In genomic region chr5:58886315-58887207, GRCh38 we compare ENCODE assay signal across 8 cellular contexts.
DNase-seq lines count a peak whose midpoint lies in the region; ATAC-seq and TF ChIP-seq lines count a peak whose summit lies in the region.

No MANE protein-coding gene starts in this region.

- peak; percentile 72 for ATAC-seq in GM18519 (IDR thresholded peaks at IDR 0.05; ENCODE audit: low FRiP score, unreplicated experiment)
- ATAC-seq in HG02981 (IDR thresholded peaks at IDR 0.05; ENCODE audit: unreplicated experiment), result peak; percentile 66
- ATAC-seq in left lung, result peak; percentile 89

- CTCF ChIA-PET in AG04450 (lab: Charles Lee), result interaction anchor here (0.5 to 4.1 kb wide), 101 partner anchors 10 to 869 kb away, joined by 3 to 125 read pairs (median 4); no protein-coding TSS in a partner anchor

- TF ChIP-seq CTCF in AG04450 (IDR thresholded peaks at IDR 0.05; ENCODE audit: low read depth, low read length), result peak; percentile 93
- peak; percentile 75 to 91 for TF ChIP-seq CTCF in left lung (IDR thresholded peaks at IDR 0.05)

- peak; percentile 37 for DNase-seq in AG04450 (ENCODE audit: low read depth, low spot score)
- DNase-seq in NCI-H2196 (lab: John Stamatoyannopoulos, UW; ENCODE audit: unreplicated experiment), result peak; percentile 44
- DNase-seq in activated CD4-positive, CD25-positive, alpha-beta regulatory T cell treated with anti-CD3 and anti-CD28 coated beads, Interleukin-2, amount 50 U/mL, for 72 hours, result peak; percentile 59
- peak; percentile 67 for DNase-seq in cerebellar cortex (ENCODE audit: low spot score)
- DNase-seq in left lung, result peak; percentile 55 to 84
- peak; percentile 49 to 59 for DNase-seq in stimulated activated CD4-positive, alpha-beta T cell treated with anti-CD3 and anti-CD28 coated beads, Interleukin-4, amount 100 ng/mL, for 48 hours (ENCODE audit: low read depth in 2 of 2)

- no peak overlapping the region for H3K4me3 ChIP-seq in AG04450 (ENCODE audit: low read depth, low read length)
- H3K4me3 ChIP-seq in left lung, result no peak overlapping the region

- H3K27ac ChIP-seq in AG04450 (ENCODE audit: low read depth, low read length) (no peak overlapping the region), left lung (peak overlapping the region in 1 of 2 donors; percentile 78)

- intact Hi-C loops in left lung (cut with DNase I), result loop anchor here in 1 of 2 donors (10.0 kb wide), 2 partner anchors 118 to 288 kb away; no protein-coding TSS in a partner anchor

- no peaks in the 10 kb centered on the region for H3K36me3 ChIP-seq in left lung

- H3K9me3 ChIP-seq in AG04450 (ENCODE audit: control insufficient read depth, insufficient read depth, low read length), result no peaks in the 10 kb centered on the region
- no peaks in the 10 kb centered on the region for H3K9me3 ChIP-seq in left lung

- H3K27me3 ChIP-seq in AG04450 (ENCODE audit: control insufficient read depth, insufficient read depth, low read length), result no peaks in the 10 kb centered on the region
- no peaks in the 10 kb centered on the region for H3K27me3 ChIP-seq in left lung

- POLR2A ChIA-PET in AG04450 (lab: Yijun Ruan, JAX), result no interaction called here

- H3K4me1 ChIP-seq in left lung, result peaks cover 3 to 15% of the 10 kb centered on the region in 2 donors
